ENCODE assay signal across 22 cellular contexts in the genomic region with DNA sequence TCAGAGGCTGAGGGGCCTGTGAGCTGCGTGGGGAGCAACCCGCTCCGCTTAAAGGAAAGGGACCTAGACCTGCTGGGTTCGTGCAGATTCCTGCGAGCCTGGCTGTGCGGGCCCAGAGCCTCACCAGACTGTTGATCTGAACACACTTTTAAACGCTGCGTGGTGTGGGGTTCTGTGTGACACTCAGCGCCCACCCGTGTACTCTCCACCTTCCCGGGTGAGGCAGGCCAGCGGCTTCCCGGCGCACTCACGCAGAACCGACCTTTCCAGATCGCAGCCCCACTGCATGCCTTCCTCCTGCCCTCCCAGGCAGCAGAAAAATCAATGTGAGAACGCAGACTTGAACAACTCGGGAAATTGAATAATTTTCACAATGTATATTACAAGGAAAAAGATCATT.
DNase-seq lines count a peak whose midpoint lies in the region; ATAC-seq and TF ChIP-seq lines count a peak whose summit lies in the region.
"Had no signal": no experiment of that assay in that cellular context is flagged by ENCODE, and none has a peak within 500 bp of the region (broad histone marks: within the 10 kb centered on the region; RNA-seq: fewer than 3 reads in every experiment).

No MANE protein-coding gene starts in this region.

- H3K9ac ChIP-seq in PC-3 (ENCODE audit: low read length), result no peak overlapping the region
- H3K9ac ChIP-seq: GM23248 had no signal

- no peak for ATAC-seq in activated CD8-positive, alpha-beta T cell treated with anti-CD3 and anti-CD28 coated beads for 36 hours
- ATAC-seq in activated CD8-positive, alpha-beta T cell treated with anti-CD3 and anti-CD28 coated beads, Interleukin-2, amount 10 ng/mL, durations not matched to agents 7 days and 5 days, result no peak
- ATAC-seq in PC-3, result no peak
- no peak for ATAC-seq in stimulated activated naive B cell treated with anti-CD40 and anti-IgM and Interleukin-4, amounts not matched to agents 10 μg/mL and 1 μg/mL and 100 μg/mL, for 72 hours (replicated peaks)
- no peak for ATAC-seq in body of pancreas
- ATAC-seq in HG03095 (IDR thresholded peaks at IDR 0.05; ENCODE audit: unreplicated experiment), result no peak
- no peak for ATAC-seq in HG03280 (IDR thresholded peaks at IDR 0.05; ENCODE audit: unreplicated experiment)
- ATAC-seq: Right ventricle myocardium inferior had no signal

- peak overlapping the region; percentile 59 for H3K27ac Mint-ChIP-seq in activated CD8-positive, alpha-beta T cell treated with anti-CD3 and anti-CD28 coated beads for 36 hours
- no peak overlapping the region for H3K27ac Mint-ChIP-seq in activated CD8-positive, alpha-beta T cell treated with anti-CD3 and anti-CD28 coated beads, Interleukin-2, amount 10 ng/mL, durations not matched to agents 7 days and 5 days
- H3K27ac Mint-ChIP-seq in stimulated activated naive B cell treated with anti-CD40 and anti-IgM and Interleukin-4, amounts not matched to agents 10 μg/mL and 1 μg/mL and 100 μg/mL, for 72 hours, result peak overlapping the region; percentile 69
- H3K27ac Mint-ChIP-seq: CD4-positive, alpha-beta T cell had no signal

- H3K27ac ChIP-seq in PC-3 (ENCODE audit: low read length) (no peak overlapping the region), mesodermal cell (ENCODE audit: low read depth, low read length, severe bottlenecking) (peak overlapping the region; percentile 18), body of pancreas (no peak overlapping the region)
- H3K27ac ChIP-seq: GM23248, SJCRH30 had no signal

- H3K4me1 ChIP-seq in PC-3 (ENCODE audit: insufficient read depth, low read length) (peaks cover 22% of the 10 kb centered on the region; the same call in 1 of the 2 replicates), mesodermal cell (ENCODE audit: control insufficient read depth, insufficient read depth, low read length, poor library complexity, severe bottlenecking) (peaks cover 14% of the 10 kb centered on the region), body of pancreas (peaks cover 30% of the 10 kb centered on the region)
- H3K4me1 ChIP-seq: SJCRH30 had no signal

- H3K4me3 ChIP-seq in PC-3 (ENCODE audit: low read length) (no peak overlapping the region), mesodermal cell (ENCODE audit: extremely low read depth, insufficient read depth, low read length, poor library complexity, severe bottlenecking) (no peak overlapping the region), body of pancreas (no peak overlapping the region)
- H3K4me3 ChIP-seq: GM23248, MG63, SJCRH30 had no signal

- no peak overlapping the region for H2AFZ ChIP-seq in PC-3 (ENCODE audit: low read length)
- H2AFZ ChIP-seq: GM23248 had no signal

- no peaks in the 10 kb centered on the region for H3F3A ChIP-seq in PC-3 (ENCODE audit: low read length, unreplicated experiment)

- H3K9me3 ChIP-seq in PC-3 (ENCODE audit: low read length) (no peaks in the 10 kb centered on the region), mesodermal cell (ENCODE audit: control insufficient read depth, low read length) (no peaks in the 10 kb centered on the region), body of pancreas (no peaks in the 10 kb centered on the region)
- H3K9me3 ChIP-seq: SJCRH30 had no signal

- 97% methylated on average over 13 to 17 of the region's 19 CpGs for WGBS in mesodermal cell (ENCODE audit: insufficient coverage in 2 of 2), 2 experiments
- WGBS in body of pancreas, 2 donors, result 88 to 95% methylated on average over 14 to 19 of the region's 19 CpGs

- H3K79me2 ChIP-seq in PC-3 (ENCODE audit: low read length), result no peaks in the 10 kb centered on the region

- TF ChIP-seq POLR2A in body of pancreas (IDR thresholded peaks at IDR 0.05), result no peak

- BruUV-seq in PC-3 (replicated peaks; lab: Mats Ljungman, UMichigan), result no TSS peak

- intact Hi-C loops in activated CD8-positive, alpha-beta T cell treated with anti-CD3 and anti-CD28 coated beads for 36 hours (cut with micrococcal nuclease), result no loop called here
- intact Hi-C loops in PC-3 (cut with micrococcal nuclease), result no loop called here
- intact Hi-C loops in body of pancreas (cut with DNase I), result loop anchor here (10.0 kb wide), 1 partner anchor 46 kb away; no protein-coding TSS in a partner anchor

- H3K4me1 Mint-ChIP-seq in activated CD8-positive, alpha-beta T cell treated with anti-CD3 and anti-CD28 coated beads for 36 hours (ENCODE audit: low read depth), result peaks cover 4% of the 10 kb centered on the region
- H3K4me1 Mint-ChIP-seq in activated CD8-positive, alpha-beta T cell treated with anti-CD3 and anti-CD28 coated beads, Interleukin-2, amount 10 ng/mL, durations not matched to agents 7 days and 5 days (ENCODE audit: low read depth), result peaks cover 9% of the 10 kb centered on the region
- H3K4me1 Mint-ChIP-seq in stimulated activated naive B cell treated with anti-CD40 and anti-IgM and Interleukin-4, amounts not matched to agents 10 μg/mL and 1 μg/mL and 100 μg/mL, for 72 hours, result peaks cover 13 to 46% of the 10 kb centered on the region in 2 donors

- H3K27me3 Mint-ChIP-seq in activated CD8-positive, alpha-beta T cell treated with anti-CD3 and anti-CD28 coated beads for 36 hours, result no peaks in the 10 kb centered on the region
- no peaks in the 10 kb centered on the region for H3K27me3 Mint-ChIP-seq in activated CD8-positive, alpha-beta T cell treated with anti-CD3 and anti-CD28 coated beads, Interleukin-2, amount 10 ng/mL, durations not matched to agents 7 days and 5 days (ENCODE audit: low read depth)
- no peaks in the 10 kb centered on the region for H3K27me3 Mint-ChIP-seq in stimulated activated naive B cell treated with anti-CD40 and anti-IgM and Interleukin-4, amounts not matched to agents 10 μg/mL and 1 μg/mL and 100 μg/mL, for 72 hours
- H3K27me3 Mint-ChIP-seq: CD4-positive, alpha-beta T cell had no signal

- no peak for TF ChIP-seq CTCF in activated CD8-positive, alpha-beta T cell treated with anti-CD3 and anti-CD28 coated beads for 36 hours (IDR thresholded peaks at IDR 0.05)
- TF ChIP-seq CTCF in PC-3 (conservative IDR thresholded peaks at IDR 0.05; ENCODE audit: low read depth, low read length) (no peak), body of pancreas (IDR thresholded peaks at IDR 0.05) (no peak)

- no peaks in the 10 kb centered on the region for H3K27me3 ChIP-seq in PC-3 (ENCODE audit: low read length)
- H3K27me3 ChIP-seq in body of pancreas, result no peaks in the 10 kb centered on the region
- H3K27me3 ChIP-seq: MG63, SJCRH30 had no signal

- no peak for DNase-seq in activated CD8-positive, alpha-beta T cell treated with anti-CD3 and anti-CD28 coated beads for 36 hours
- DNase-seq in activated CD8-positive, alpha-beta T cell treated with anti-CD3 and anti-CD28 coated beads, Interleukin-2, amount 10 ng/mL, durations not matched to agents 7 days and 5 days, result no peak
- no peak for DNase-seq in PC-3
- DNase-seq in stimulated activated naive B cell treated with anti-CD40 and anti-IgM and Interleukin-4, amounts not matched to agents 10 μg/mL and 1 μg/mL and 100 μg/mL, for 72 hours, result no peak
- DNase-seq in body of pancreas, result no peak
- DNase-seq: 8988T; CD4-positive, alpha-beta T cell; H7; KBM-7; MG63; NCI-H1105 treated with DMSO at 0.1 percent for 48 hours; NCI-H146; NCI-H1930; NCI-H2107; NCI-H524; NCI-H748 treated with DMSO at 0.1 percent for 48 hours; SJCRH30 had no signal

- POLR2A ChIA-PET in activated CD8-positive, alpha-beta T cell treated with anti-CD3 and anti-CD28 coated beads for 36 hours (lab: Charles Lee), result no interaction called here
- POLR2A ChIA-PET in activated CD8-positive, alpha-beta T cell treated with anti-CD3 and anti-CD28 coated beads, Interleukin-2, amount 10 ng/mL, durations not matched to agents 7 days and 5 days (lab: Charles Lee), result no interaction called here
- POLR2A ChIA-PET in PC-3 (lab: Charles Lee; ENCODE audit: unreplicated experiment), result no interaction called here

- CTCF ChIA-PET in activated CD8-positive, alpha-beta T cell treated with anti-CD3 and anti-CD28 coated beads for 36 hours (lab: Charles Lee), result no interaction called here
- CTCF ChIA-PET in activated CD8-positive, alpha-beta T cell treated with anti-CD3 and anti-CD28 coated beads, Interleukin-2, amount 10 ng/mL, durations not matched to agents 7 days and 5 days (lab: Charles Lee), result no interaction called here
- CTCF ChIA-PET in PC-3 (lab: Charles Lee), result no interaction called here

- no peak overlapping the region for H3K4me3 Mint-ChIP-seq in activated CD8-positive, alpha-beta T cell treated with anti-CD3 and anti-CD28 coated beads for 36 hours
- no peak overlapping the region for H3K4me3 Mint-ChIP-seq in activated CD8-positive, alpha-beta T cell treated with anti-CD3 and anti-CD28 coated beads, Interleukin-2, amount 10 ng/mL, durations not matched to agents 7 days and 5 days
- H3K4me3 Mint-ChIP-seq in stimulated activated naive B cell treated with anti-CD40 and anti-IgM and Interleukin-4, amounts not matched to agents 10 μg/mL and 1 μg/mL and 100 μg/mL, for 72 hours, result no peak overlapping the region
- H3K4me3 Mint-ChIP-seq: CD4-positive, alpha-beta T cell had no signal

- H3K36me3 Mint-ChIP-seq in activated CD8-positive, alpha-beta T cell treated with anti-CD3 and anti-CD28 coated beads for 36 hours (ENCODE audit: low read depth), result no peaks in the 10 kb centered on the region
- no peaks in the 10 kb centered on the region for H3K36me3 Mint-ChIP-seq in activated CD8-positive, alpha-beta T cell treated with anti-CD3 and anti-CD28 coated beads, Interleukin-2, amount 10 ng/mL, durations not matched to agents 7 days and 5 days (ENCODE audit: low read depth)
- H3K36me3 Mint-ChIP-seq in stimulated activated naive B cell treated with anti-CD40 and anti-IgM and Interleukin-4, amounts not matched to agents 10 μg/mL and 1 μg/mL and 100 μg/mL, for 72 hours, result peaks cover 27 to 50% of the 10 kb centered on the region in 2 donors

- H3K36me3 ChIP-seq in PC-3 (ENCODE audit: low read depth, low read length), result no peaks in the 10 kb centered on the region
- H3K36me3 ChIP-seq in mesodermal cell (ENCODE audit: control insufficient read depth, insufficient read depth, low read length), result no peaks in the 10 kb centered on the region
- no peaks in the 10 kb centered on the region for H3K36me3 ChIP-seq in body of pancreas (replicated peaks in 1 of 2; ENCODE audit: insufficient read depth in 1 of 2, low read depth in 2 of 2)
- H3K36me3 ChIP-seq: MG63, SJCRH30 had no signal

- no peaks in the 10 kb centered on the region for H4K20me1 ChIP-seq in PC-3 (ENCODE audit: low read length)

- H3K9me3 Mint-ChIP-seq in activated CD8-positive, alpha-beta T cell treated with anti-CD3 and anti-CD28 coated beads for 36 hours, result no peaks in the 10 kb centered on the region
- no peaks in the 10 kb centered on the region for H3K9me3 Mint-ChIP-seq in activated CD8-positive, alpha-beta T cell treated with anti-CD3 and anti-CD28 coated beads, Interleukin-2, amount 10 ng/mL, durations not matched to agents 7 days and 5 days (ENCODE audit: insufficient read depth)
- H3K9me3 Mint-ChIP-seq in stimulated activated naive B cell treated with anti-CD40 and anti-IgM and Interleukin-4, amounts not matched to agents 10 μg/mL and 1 μg/mL and 100 μg/mL, for 72 hours, result peaks cover 0 to 3% of the 10 kb centered on the region in 2 donors
- H3K9me3 Mint-ChIP-seq: CD4-positive, alpha-beta T cell had no signal

- no peaks in the 10 kb centered on the region for H3K9me2 ChIP-seq in PC-3 (replicated peaks; ENCODE audit: low read length)

- H3K4me2 ChIP-seq in PC-3 (ENCODE audit: low read length), result 0 out of 2 replicates have a peak overlapping the region, but pooled peaks have one; percentile 19
